Comparison of ENCODE assay signal across 9 cellular contexts in genomic region chrX:110420771-110421498, GRCh38.
DNase-seq lines count a peak whose midpoint lies in the region; ATAC-seq and TF ChIP-seq lines count a peak whose summit lies in the region.
"Had no signal": no experiment of that assay in that cellular context is flagged by ENCODE, and none has a peak within 500 bp of the region (broad histone marks: within the 10 kb centered on the region; RNA-seq: fewer than 3 reads in every experiment).

No MANE protein-coding gene starts in this region.

- H3K4me3 ChIP-seq in WERI-Rb-1 (ENCODE audit: low read depth, low read length), result no peak overlapping the region
- no peak overlapping the region for H3K4me3 ChIP-seq in CD8-positive, alpha-beta T cell (ENCODE audit: low read depth, low read length)
- H3K4me3 ChIP-seq in upper lobe of right lung, result no peak overlapping the region

- CTCF ChIA-PET in HEK293T (lab: Yijun Ruan, JAX), result interaction anchor here (0.7 to 7.1 kb wide), 7 partner anchors 9 to 275 kb away, joined by 3 to 82 read pairs (median 4); no protein-coding TSS in a partner anchor
- CTCF ChIA-PET in CD8-positive, alpha-beta T cell (lab: Charles Lee), result interaction anchor here (1.3 to 23.6 kb wide), 3 partner anchors 11 to 274 kb away, joined by 4 to 457 read pairs (median 31); no protein-coding TSS in a partner anchor

- no peaks in the 10 kb centered on the region for H3K9me3 ChIP-seq in WERI-Rb-1 (ENCODE audit: severe bottlenecking)
- no peaks in the 10 kb centered on the region for H3K9me3 ChIP-seq in CD8-positive, alpha-beta T cell (ENCODE audit: low read length)
- H3K9me3 ChIP-seq in upper lobe of right lung, result no peaks in the 10 kb centered on the region

- no peak overlapping the region for H3K27ac Mint-ChIP-seq in CD8-positive, alpha-beta T cell

- no peaks in the 10 kb centered on the region for H3K9me3 Mint-ChIP-seq in CD8-positive, alpha-beta T cell

- H3K4me1 ChIP-seq in CD8-positive, alpha-beta T cell (ENCODE audit: insufficient read depth, low read length), result no peaks in the 10 kb centered on the region
- no peaks in the 10 kb centered on the region for H3K4me1 ChIP-seq in upper lobe of right lung

- H3K36me3 ChIP-seq in WERI-Rb-1, result no peaks in the 10 kb centered on the region
- H3K36me3 ChIP-seq in CD8-positive, alpha-beta T cell (ENCODE audit: insufficient read depth, low read length), result no peaks in the 10 kb centered on the region
- no peaks in the 10 kb centered on the region for H3K36me3 ChIP-seq in upper lobe of right lung

- no peak overlapping the region for H3K4me3 Mint-ChIP-seq in CD8-positive, alpha-beta T cell

- H3K4me1 Mint-ChIP-seq in CD8-positive, alpha-beta T cell (ENCODE audit: low read depth), result no peaks in the 10 kb centered on the region

- POLR2A ChIA-PET in HEK293T (lab: Yijun Ruan, JAX), result no interaction called here
- POLR2A ChIA-PET in CD8-positive, alpha-beta T cell (lab: Charles Lee), result no interaction called here

- no peak overlapping the region for H3K27ac ChIP-seq in WERI-Rb-1
- H3K27ac ChIP-seq in CD8-positive, alpha-beta T cell (ENCODE audit: low read depth, low read length), result no peak overlapping the region
- H3K27ac ChIP-seq in upper lobe of right lung, result no peak overlapping the region

- H3K27me3 ChIP-seq in WERI-Rb-1 (ENCODE audit: insufficient read depth, low read depth, severe bottlenecking) (peaks cover 54% of the 10 kb centered on the region), upper lobe of right lung (no peaks in the 10 kb centered on the region)
- H3K27me3 ChIP-seq in CD8-positive, alpha-beta T cell (ENCODE audit: insufficient read depth, low read length), result no peaks in the 10 kb centered on the region

- no peak for ATAC-seq in CD8-positive, alpha-beta T cell
- ATAC-seq in HG02970 (IDR thresholded peaks at IDR 0.05; ENCODE audit: low FRiP score, unreplicated experiment) (no peak), upper lobe of right lung (no peak)

- TF ChIP-seq CTCF in GM12874 (IDR thresholded peaks at IDR 0.05; ENCODE audit: insufficient read depth, low read depth, low read length) (peak; percentile 43; the same call in 1 of the 2 replicates), WERI-Rb-1 (IDR thresholded peaks at IDR 0.05; ENCODE audit: low read depth, low read length) (peak; percentile 31; the same call in 1 of the 2 replicates), upper lobe of right lung (IDR thresholded peaks at IDR 0.05) (no peak)
- TF ChIP-seq CTCF in CD8-positive, alpha-beta T cell (IDR thresholded peaks at IDR 0.05), result no peak

- no peaks in the 10 kb centered on the region for H3K36me3 Mint-ChIP-seq in CD8-positive, alpha-beta T cell

- intact Hi-C loops in CD8-positive, alpha-beta T cell (cut with DNase I, micrococcal nuclease), result no loop called here
- intact Hi-C loops in upper lobe of right lung (cut with DNase I), result no loop called here

- H3K27me3 Mint-ChIP-seq in CD8-positive, alpha-beta T cell (ENCODE audit: low read depth), result peaks cover 2% of the 10 kb centered on the region

- DNase-seq in HEK293T (ENCODE audit: extremely low spot score) (peak; percentile 58), WERI-Rb-1 (no peak), midbrain (lab: John Stamatoyannopoulos, UW) (peak; percentile 62), upper lobe of right lung (no peak), NCI-H1930 (lab: John Stamatoyannopoulos, UW) (no peak)
- DNase-seq in CD8-positive, alpha-beta T cell, result no peak
- DNase-seq: NCI-H345 had no signal

TF ChIP-seq in HEK293T, 16 proteins besides CTCF, POLR2A, EP300 and RAD21:
- TF ChIP-seq LEF1 (IDR thresholded peaks at IDR 0.05; ENCODE audit: borderline replicate concordance) (no peak), SUZ12 (IDR thresholded peaks at IDR 0.05) (no peak), HDGF (IDR thresholded peaks at IDR 0.05; ENCODE audit: borderline replicate concordance) (no peak), FOXA1 (IDR thresholded peaks at IDR 0.05) (no peak), ZNF384 (IDR thresholded peaks at IDR 0.05) (no peak), TARDBP (IDR thresholded peaks at IDR 0.05) (no peak), CTBP1 (IDR thresholded peaks at IDR 0.05; ENCODE audit: borderline replicate concordance) (no peak), SP1 (IDR thresholded peaks at IDR 0.05) (no peak), ELF4 (IDR thresholded peaks at IDR 0.05) (no peak), FOXM1 (IDR thresholded peaks at IDR 0.05; ENCODE audit: borderline replicate concordance) (no peak), L3MBTL2 (conservative IDR thresholded peaks at IDR 0.05) (no peak), FOXK2 (IDR thresholded peaks at IDR 0.05) (no peak), ARNT (IDR thresholded peaks at IDR 0.05) (no peak), BHLHE40 (IDR thresholded peaks at IDR 0.05; ENCODE audit: borderline replicate concordance) (no peak), NFRKB (IDR thresholded peaks at IDR 0.05) (no peak)

Comparison
In these comparisons a context has a peak if more than half of its experiments do, and no peak if none do; other contexts are left out.
1. CTCF ChIP-seq: peak in GM12874 (single experiment) and WERI-Rb-1 (single experiment); none in CD8-positive, alpha-beta T cell (single experiment) and upper lobe of right lung (single experiment).
2. DNase-seq: peak in HEK293T (single experiment) and midbrain (single experiment); none in WERI-Rb-1 (single experiment), CD8-positive, alpha-beta T cell (0 of 7), upper lobe of right lung (single experiment) and NCI-H1930 (0 of 2).